8 cellular contexts compared by ENCODE assay signal in the genomic region with DNA sequence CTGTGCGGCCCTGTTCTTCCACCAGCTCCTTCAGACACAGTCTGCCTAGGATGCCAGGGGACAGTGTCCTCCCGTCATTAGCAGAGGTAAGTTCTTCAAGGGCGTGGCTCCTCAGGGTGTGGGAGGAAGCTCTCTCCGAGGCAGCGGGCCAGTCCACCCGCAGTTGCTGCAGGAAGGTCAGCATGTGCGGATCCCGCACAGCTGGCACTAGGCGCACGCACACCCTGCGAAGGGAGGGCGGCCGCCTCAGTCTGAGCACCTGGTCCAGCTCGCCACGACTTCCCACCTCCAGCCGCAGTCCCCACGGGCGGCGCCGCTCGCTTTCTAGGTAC. TPM values are rescaled to one million over a fixed set of nuclear protein-coding genes. Genes with fewer than 3 reads are reported as not detected.
DNase-seq lines count a peak whose midpoint lies in the region; ATAC-seq and TF ChIP-seq lines count a peak whose summit lies in the region.

No MANE protein-coding gene starts in this region.

- TF ChIP-seq CTCF in SU-DHL-6 (IDR thresholded peaks at IDR 0.05; ENCODE audit: insufficient read depth, low read length, poor library complexity, severe bottlenecking) (no peak), gastroesophageal sphincter (IDR thresholded peaks at IDR 0.05) (no peak), smooth muscle cell (IDR thresholded peaks at IDR 0.05; ENCODE audit: borderline replicate concordance, insufficient read depth, poor library complexity, severe bottlenecking) (no peak)

- H3K27ac ChIP-seq in SU-DHL-6 (ENCODE audit: low read depth, low read length) (peak overlapping the region; percentile 67), gastroesophageal sphincter (peak overlapping the region in 3 of 4 donors; percentile 88 to 89 (median 88)), smooth muscle cell (ENCODE audit: low read depth) (peak overlapping the region; percentile 71)

- H2AFZ ChIP-seq in SU-DHL-6 (ENCODE audit: low read depth, low read length, severe bottlenecking) (no peak overlapping the region), smooth muscle cell (ENCODE audit: low read depth) (no peak overlapping the region)

- peaks cover 14% of the 10 kb centered on the region; the same call in 1 of the 2 replicates for H3K79me2 ChIP-seq in SU-DHL-6 (ENCODE audit: insufficient read depth, low read length)
- peaks cover 35% of the 10 kb centered on the region for H3K79me2 ChIP-seq in smooth muscle cell (ENCODE audit: low read depth)

- no peaks in the 10 kb centered on the region for H3K9me2 ChIP-seq in SU-DHL-6 (replicated peaks; ENCODE audit: insufficient read depth, low read length)

- H3K9me3 ChIP-seq in SU-DHL-6 (ENCODE audit: insufficient read depth, low read length), result no peaks in the 10 kb centered on the region
- H3K9me3 ChIP-seq in gastroesophageal sphincter, result no peaks in the 10 kb centered on the region
- H3K9me3 ChIP-seq in smooth muscle cell (replicated peaks; ENCODE audit: low read depth), result no peaks in the 10 kb centered on the region

- H3F3A ChIP-seq in SU-DHL-6 (ENCODE audit: insufficient read depth) (peaks cover 16% of the 10 kb centered on the region), smooth muscle cell (ENCODE audit: low read depth) (peaks cover 23% of the 10 kb centered on the region)

- DNase-seq in NCI-H748 (lab: John Stamatoyannopoulos, UW; ENCODE audit: unreplicated experiment) (peak; percentile 57), NCI-H748 treated with DMSO at 0.1 percent for 48 hours (lab: John Stamatoyannopoulos, UW) (no peak), smooth muscle cell (lab: John Stamatoyannopoulos, UW; ENCODE audit: unreplicated experiment) (no peak), amygdala (lab: John Stamatoyannopoulos, UW) (no peak), SW 1271 (lab: John Stamatoyannopoulos, UW) (no peak)

- TF ChIP-seq POLR2A in gastroesophageal sphincter (IDR thresholded peaks at IDR 0.05), result no peak

- H3K27me3 ChIP-seq in SU-DHL-6 (ENCODE audit: low read length) (no peaks in the 10 kb centered on the region), gastroesophageal sphincter (no peaks in the 10 kb centered on the region), smooth muscle cell (ENCODE audit: low read depth) (no peaks in the 10 kb centered on the region)

- H3K4me1 ChIP-seq in gastroesophageal sphincter (peaks cover 0 to 54% (median 22%) of the 10 kb centered on the region in 3 donors), smooth muscle cell (ENCODE audit: low read depth) (peaks cover 14% of the 10 kb centered on the region)

- H4K20me1 ChIP-seq in SU-DHL-6 (ENCODE audit: low read depth, low read length) (no peaks in the 10 kb centered on the region), smooth muscle cell (ENCODE audit: low read depth) (peaks cover 29% of the 10 kb centered on the region)

- H3K9ac ChIP-seq in SU-DHL-6 (ENCODE audit: low read length) (peak overlapping the region; percentile 53), smooth muscle cell (ENCODE audit: low read depth) (peak overlapping the region; percentile 19)

- H3K4me3 ChIP-seq in SU-DHL-6 (ENCODE audit: insufficient read depth, low read length, poor library complexity, severe bottlenecking), result peak overlapping the region; percentile 66
- peak overlapping the region; percentile 65 to 92 for H3K4me3 ChIP-seq in gastroesophageal sphincter
- H3K4me3 ChIP-seq in smooth muscle cell, result peak overlapping the region; percentile 75

- H3K4me2 ChIP-seq in SU-DHL-6 (ENCODE audit: low read depth, low read length, poor library complexity, severe bottlenecking) (peak overlapping the region; percentile 71), smooth muscle cell (peak overlapping the region; percentile 97)

- no CpG with 5 or more reads among the region's 21 CpGs for WGBS in gastroesophageal sphincter (ENCODE audit: low coverage in 1 of 2), 2 donors
- WGBS in smooth muscle cell (ENCODE audit: low lambda C conversion rate), result 7% methylated on average over 21 of the region's 21 CpGs

- ATAC-seq in gastroesophageal sphincter, result no peak
- ATAC-seq in HG03139 (IDR thresholded peaks at IDR 0.05; ENCODE audit: unreplicated experiment), result no peak

- TF ChIP-seq EP300 in gastroesophageal sphincter (IDR thresholded peaks at IDR 0.05), result no peak

- H3K36me3 ChIP-seq in SU-DHL-6 (ENCODE audit: low read length) (no peaks in the 10 kb centered on the region), gastroesophageal sphincter (peaks cover 0 to 42% of the 10 kb centered on the region in 2 donors), smooth muscle cell (ENCODE audit: low read depth) (no peaks in the 10 kb centered on the region)

RNA-seq across cellular contexts. Expression of a gene that starts 0.8 kb away (rescaled TPM):
- total RNA-seq in gastroesophageal sphincter (10 to 100 TPM; 11.8 to 29.0 (median 24.6) TPM), smooth muscle cell (32.1 and 35.6 TPM in 2 replicates)
- 39.0 and 51.1 TPM in 2 replicates for polyA plus RNA-seq in smooth muscle cell

RNA-seq across cellular contexts. Expression of a gene that starts 4.3 kb away (rescaled TPM):
- total RNA-seq in gastroesophageal sphincter, result 100 to 1,000 TPM in 3 of 4 donors, 10 to 100 TPM in 1; 79.4 to 131 (median 105) TPM
- total RNA-seq in smooth muscle cell, result 113 and 124 TPM in 2 replicates
- 169 and 175 TPM in 2 replicates for polyA plus RNA-seq in smooth muscle cell

RNA-seq across cellular contexts. Expression of a gene that starts 10.4 kb away (rescaled TPM):
- total RNA-seq in gastroesophageal sphincter, result 100 to 1,000 TPM in 2 of 4 donors, 10 to 100 TPM in 2; 61.5 to 110 (median 99.0) TPM
- total RNA-seq in smooth muscle cell, result 61.8 and 72.8 TPM in 2 replicates
- polyA plus RNA-seq in smooth muscle cell, result 86.8 and 115 TPM in 2 replicates

RNA-seq across cellular contexts. Expression of a gene that starts 11.6 kb away (rescaled TPM):
- total RNA-seq in gastroesophageal sphincter (100 to 1,000 TPM in 3 of 4 donors, 10 to 100 TPM in 1; 89.8 to 179 (median 118) TPM), smooth muscle cell (121 and 128 TPM in 2 replicates)
- 105 and 127 TPM in 2 replicates for polyA plus RNA-seq in smooth muscle cell

RNA-seq across cellular contexts. Expression of a gene that starts 27.6 kb away (rescaled TPM):
- 10 to 100 TPM; 29.1 to 38.9 (median 35.2) TPM for total RNA-seq in gastroesophageal sphincter
- total RNA-seq in smooth muscle cell, result 20.3 and 22.7 TPM in 2 replicates
- polyA plus RNA-seq in smooth muscle cell, result 29.9 and 30.4 TPM in 2 replicates
